Comparison of ENCODE assay signal across 12 cellular contexts in genomic region chrX:41127476-41128192, GRCh38. TPM values are rescaled to one million over a fixed set of nuclear protein-coding genes. Genes with fewer than 3 reads are reported as not detected.
DNase-seq lines count a peak whose midpoint lies in the region; ATAC-seq and TF ChIP-seq lines count a peak whose summit lies in the region.
"Had no signal": no experiment of that assay in that cellular context is flagged by ENCODE, and none has a peak within 500 bp of the region (broad histone marks: within the 10 kb centered on the region; RNA-seq: fewer than 3 reads in every experiment).

No MANE protein-coding gene starts in this region.

- intact Hi-C loops in activated CD8-positive, alpha-beta T cell treated with anti-CD3 and anti-CD28 coated beads for 36 hours (cut with micrococcal nuclease) = no loop called here

- H3K27ac Mint-ChIP-seq in activated naive CD8-positive, alpha-beta T cell = peak overlapping the region; percentile 11
- no peak overlapping the region for H3K27ac Mint-ChIP-seq in activated naive CD8-positive, alpha-beta T cell treated with anti-CD3 and anti-CD28 coated beads, Interleukin-2, amount 50 U/mL, for 24 hours
- H3K27ac Mint-ChIP-seq in activated CD8-positive, alpha-beta T cell treated with anti-CD3 and anti-CD28 coated beads for 36 hours = peak overlapping the region; percentile 12

- H3K4me3 Mint-ChIP-seq in activated naive CD8-positive, alpha-beta T cell = peak overlapping the region; percentile 36
- no peak overlapping the region for H3K4me3 Mint-ChIP-seq in activated naive CD8-positive, alpha-beta T cell treated with anti-CD3 and anti-CD28 coated beads, Interleukin-2, amount 50 U/mL, for 24 hours
- no peak overlapping the region for H3K4me3 Mint-ChIP-seq in activated CD8-positive, alpha-beta T cell treated with anti-CD3 and anti-CD28 coated beads for 36 hours
- H3K4me3 Mint-ChIP-seq: neural crest cell had no signal

- H3K27me3 Mint-ChIP-seq in activated naive CD8-positive, alpha-beta T cell = no peaks in the 10 kb centered on the region
- no peaks in the 10 kb centered on the region for H3K27me3 Mint-ChIP-seq in activated naive CD8-positive, alpha-beta T cell treated with anti-CD3 and anti-CD28 coated beads, Interleukin-2, amount 50 U/mL, for 24 hours
- H3K27me3 Mint-ChIP-seq in activated CD8-positive, alpha-beta T cell treated with anti-CD3 and anti-CD28 coated beads for 36 hours = no peaks in the 10 kb centered on the region

- TF ChIP-seq CTCF in activated CD8-positive, alpha-beta T cell treated with anti-CD3 and anti-CD28 coated beads for 36 hours (IDR thresholded peaks at IDR 0.05) = no peak

- H3K9me3 Mint-ChIP-seq in activated naive CD8-positive, alpha-beta T cell (ENCODE audit: low read depth) = no peaks in the 10 kb centered on the region
- H3K9me3 Mint-ChIP-seq in activated naive CD8-positive, alpha-beta T cell treated with anti-CD3 and anti-CD28 coated beads, Interleukin-2, amount 50 U/mL, for 24 hours = no peaks in the 10 kb centered on the region
- H3K9me3 Mint-ChIP-seq in activated CD8-positive, alpha-beta T cell treated with anti-CD3 and anti-CD28 coated beads for 36 hours = no peaks in the 10 kb centered on the region

- POLR2A ChIA-PET in activated CD8-positive, alpha-beta T cell treated with anti-CD3 and anti-CD28 coated beads for 36 hours (lab: Charles Lee) = no interaction called here

- no peak for DNase-seq in activated naive CD8-positive, alpha-beta T cell treated with anti-CD3 and anti-CD28 coated beads, Interleukin-2, amount 50 U/mL, for 24 hours
- no peak for DNase-seq in activated CD8-positive, alpha-beta T cell treated with anti-CD3 and anti-CD28 coated beads for 36 hours
- peak; percentile 56 for DNase-seq in renal cortical epithelial cell (ENCODE audit: low read depth)
- DNase-seq in NCI-H748 (lab: John Stamatoyannopoulos, UW; ENCODE audit: unreplicated experiment) = no peak
- DNase-seq: NCI-H1092, NCI-H82, spleen had no signal

- CTCF ChIA-PET in activated CD8-positive, alpha-beta T cell treated with anti-CD3 and anti-CD28 coated beads for 36 hours (lab: Charles Lee) = no interaction called here

- H3K4me1 Mint-ChIP-seq in activated naive CD8-positive, alpha-beta T cell (ENCODE audit: low read depth) = peaks cover 41% of the 10 kb centered on the region
- H3K4me1 Mint-ChIP-seq in activated naive CD8-positive, alpha-beta T cell treated with anti-CD3 and anti-CD28 coated beads, Interleukin-2, amount 50 U/mL, for 24 hours = peaks cover 34% of the 10 kb centered on the region
- H3K4me1 Mint-ChIP-seq in activated CD8-positive, alpha-beta T cell treated with anti-CD3 and anti-CD28 coated beads for 36 hours (ENCODE audit: low read depth) = peaks cover 28% of the 10 kb centered on the region
- H3K4me1 Mint-ChIP-seq: neural crest cell had no signal

- ATAC-seq in activated naive CD8-positive, alpha-beta T cell treated with anti-CD3 and anti-CD28 coated beads, Interleukin-2, amount 50 U/mL, for 24 hours = no peak
- ATAC-seq in GM21786 (IDR thresholded peaks at IDR 0.05; ENCODE audit: unreplicated experiment) (peak; percentile 68), GM19023 (IDR thresholded peaks at IDR 0.05; ENCODE audit: unreplicated experiment) (no peak), HG03520 (IDR thresholded peaks at IDR 0.05; ENCODE audit: unreplicated experiment) (no peak)
- peak; percentile 45 for ATAC-seq in activated CD8-positive, alpha-beta T cell treated with anti-CD3 and anti-CD28 coated beads for 36 hours

- H3K36me3 Mint-ChIP-seq in activated naive CD8-positive, alpha-beta T cell = no peaks in the 10 kb centered on the region
- H3K36me3 Mint-ChIP-seq in activated naive CD8-positive, alpha-beta T cell treated with anti-CD3 and anti-CD28 coated beads, Interleukin-2, amount 50 U/mL, for 24 hours (ENCODE audit: low read depth) = peaks cover 17% of the 10 kb centered on the region
- peaks cover 23% of the 10 kb centered on the region for H3K36me3 Mint-ChIP-seq in activated CD8-positive, alpha-beta T cell treated with anti-CD3 and anti-CD28 coated beads for 36 hours (ENCODE audit: low read depth)

RNA-seq across cellular contexts. Expression of gene USP9X, which starts 42.4 kb away (rescaled TPM):
- 10 to 100 TPM; 58.7 to 60.5 TPM for total RNA-seq in activated CD8-positive, alpha-beta T cell treated with anti-CD3 and anti-CD28 coated beads for 36 hours
- 76.1 and 176 TPM in 2 replicates for total RNA-seq in renal cortical epithelial cell

Comparison
In these comparisons a context has a peak if more than half of its experiments do, and no peak if none do; other contexts are left out.
1. ATAC-seq: peak in GM21786 (single experiment) and activated CD8-positive, alpha-beta T cell treated with anti-CD3 and anti-CD28 coated beads for 36 hours (single experiment); none in activated naive CD8-positive, alpha-beta T cell treated with anti-CD3 and anti-CD28 coated beads, Interleukin-2, amount 50 U/mL, for 24 hours (single experiment), GM19023 (single experiment) and HG03520 (single experiment).